21 cellular contexts compared by ENCODE assay signal in genomic region chr17:82566129-82566995, GRCh38. TPM values are rescaled to one million over a fixed set of nuclear protein-coding genes. Genes with fewer than 3 reads are reported as not detected.
A peak's percentile ranks its signal among the peaks of the same experiment; 100 is the strongest.
DNase-seq lines count a peak whose midpoint lies in the region; ATAC-seq and TF ChIP-seq lines count a peak whose summit lies in the region.
"Had no signal": no experiment of that assay in that cellular context is flagged by ENCODE, and none has a peak within 500 bp of the region (broad histone marks: within the 10 kb centered on the region; RNA-seq: fewer than 3 reads in every experiment).

No MANE protein-coding gene starts in this region.

- H3K27ac Mint-ChIP-seq in Caco-2 (ENCODE audit: unreplicated experiment), result peak overlapping the region; percentile 98
- no peak overlapping the region for H3K27ac Mint-ChIP-seq in endothelial cell (ENCODE audit: unreplicated experiment)
- H3K27ac Mint-ChIP-seq: activated CD4-positive, alpha-beta T cell treated with anti-CD3 and anti-CD28 coated beads for 36 hours; CD4-positive, alpha-beta T cell had no signal

- H3K4me1 ChIP-seq in Caco-2, result peaks cover 54% of the 10 kb centered on the region
- peaks cover 6% of the 10 kb centered on the region for H3K4me1 ChIP-seq in osteoblast (ENCODE audit: insufficient read depth, low read length)
- H3K4me1 ChIP-seq in left lung, result peaks cover 7 to 20% of the 10 kb centered on the region in 2 donors

- H3K9me3 Mint-ChIP-seq in Caco-2 (ENCODE audit: unreplicated experiment) (no peaks in the 10 kb centered on the region), endothelial cell (ENCODE audit: unreplicated experiment) (no peaks in the 10 kb centered on the region)
- H3K9me3 Mint-ChIP-seq: CD4-positive, alpha-beta T cell; nephron had no signal

- peaks cover 35% of the 10 kb centered on the region for H4K20me1 ChIP-seq in osteoblast (ENCODE audit: insufficient read depth, low read length)

- POLR2A ChIA-PET in Caco-2 (lab: Charles Lee), result no interaction called here

- BruUV-seq in Caco-2 (replicated peaks; lab: Mats Ljungman, UMichigan), result no TSS peak

- DNase-seq in Caco-2, result no peak
- peak; percentile 31 for DNase-seq in NCI-H345 (lab: John Stamatoyannopoulos, UW)
- no peak for DNase-seq in endothelial cell (ENCODE audit: low spot score)
- DNase-seq in osteoblast (ENCODE audit: insufficient read length, low spot score, missing footprints), result peak; percentile 22
- no peak for DNase-seq in NCI-H1930 (lab: John Stamatoyannopoulos, UW)
- no peak for DNase-seq in left lung
- DNase-seq: activated CD4-positive, alpha-beta T cell treated with anti-CD3 and anti-CD28 coated beads for 36 hours; activated naive CD4-positive, alpha-beta T cell treated with Interleukin-2 at 50 U/mL for 16 hours; CD4-positive, alpha-beta T cell; cortex of kidney; erythroblast; mesendoderm; MM.1S; NCI-H2107; NCI-H774; stimulated activated naive CD4-positive, alpha-beta T cell treated with Interleukin-2 at 50 U/mL for 16 hours; uterus had no signal

- H3K4me1 Mint-ChIP-seq in Caco-2 (ENCODE audit: low read depth, unreplicated experiment) (peaks cover 54% of the 10 kb centered on the region), endothelial cell (ENCODE audit: unreplicated experiment) (peaks cover under 1% of the 10 kb centered on the region)

- H3K9me3 ChIP-seq in Caco-2 (no peaks in the 10 kb centered on the region), osteoblast (ENCODE audit: low read depth, low read length) (no peaks in the 10 kb centered on the region), left lung (no peaks in the 10 kb centered on the region)
- H3K9me3 ChIP-seq: uterus had no signal

- no peak overlapping the region for H3K4me2 ChIP-seq in osteoblast (ENCODE audit: insufficient read depth, low read length)

- H3K27ac ChIP-seq in osteoblast (ENCODE audit: low read depth, low read length), result no peak overlapping the region
- peak overlapping the region in 1 of 2 donors; percentile 21 for H3K27ac ChIP-seq in left lung
- H3K27ac ChIP-seq: uterus had no signal

- peak overlapping the region; percentile 27 for H3K4me3 Mint-ChIP-seq in Caco-2 (ENCODE audit: unreplicated experiment)
- H3K4me3 Mint-ChIP-seq in endothelial cell (ENCODE audit: unreplicated experiment), result peak overlapping the region; percentile 25
- H3K4me3 Mint-ChIP-seq: activated CD4-positive, alpha-beta T cell treated with anti-CD3 and anti-CD28 coated beads for 36 hours; CD4-positive, alpha-beta T cell; nephron had no signal

- H3K4me3 ChIP-seq in Caco-2 (ENCODE audit: low read depth, low read length), result no peak overlapping the region
- H3K4me3 ChIP-seq in osteoblast (ENCODE audit: insufficient read depth, low read length), result no peak overlapping the region
- no peak overlapping the region for H3K4me3 ChIP-seq in left lung
- H3K4me3 ChIP-seq: uterus had no signal

- ATAC-seq in GM19351 (IDR thresholded peaks at IDR 0.05; ENCODE audit: unreplicated experiment) (no peak), GM19455 (IDR thresholded peaks at IDR 0.05; ENCODE audit: unreplicated experiment) (no peak), left lung (no peak)
- ATAC-seq: activated CD4-positive, alpha-beta T cell treated with anti-CD3 and anti-CD28 coated beads for 36 hours; Panc1 had no signal

- intact Hi-C loops in Caco-2 (cut with micrococcal nuclease; ENCODE audit: unreplicated experiment), result no loop called here
- intact Hi-C loops in left lung (cut with DNase I), result no loop called here

- H3K27me3 Mint-ChIP-seq in Caco-2 (ENCODE audit: insufficient read depth, unreplicated experiment) (no peaks in the 10 kb centered on the region), endothelial cell (ENCODE audit: unreplicated experiment) (no peaks in the 10 kb centered on the region)
- H3K27me3 Mint-ChIP-seq: activated CD4-positive, alpha-beta T cell treated with anti-CD3 and anti-CD28 coated beads for 36 hours; CD4-positive, alpha-beta T cell had no signal

- no peak overlapping the region for H2AFZ ChIP-seq in osteoblast (ENCODE audit: low read length)

- H3K36me3 Mint-ChIP-seq in Caco-2 (ENCODE audit: insufficient read depth, unreplicated experiment) (peaks cover 85% of the 10 kb centered on the region), endothelial cell (ENCODE audit: low read depth, unreplicated experiment) (peaks cover 22% of the 10 kb centered on the region)

- CTCF ChIA-PET in Caco-2 (lab: Charles Lee), result interaction anchor here (0.7 kb wide), 1 partner anchor 37 kb away, joined by 3 read pairs; no protein-coding TSS in a partner anchor

- H3K27me3 ChIP-seq in Caco-2 (replicated peaks; ENCODE audit: control insufficient read depth, insufficient read depth, low read length), result no peaks in the 10 kb centered on the region
- no peaks in the 10 kb centered on the region for H3K27me3 ChIP-seq in osteoblast (ENCODE audit: insufficient read depth, low read length)
- H3K27me3 ChIP-seq in left lung, result no peaks in the 10 kb centered on the region
- H3K27me3 ChIP-seq: uterus had no signal

- peaks cover 78% of the 10 kb centered on the region for H3K79me2 ChIP-seq in osteoblast (ENCODE audit: insufficient read depth, low read length)

- TF ChIP-seq CTCF in Caco-2 (IDR thresholded peaks at IDR 0.05; ENCODE audit: insufficient read depth in 1 of 2, low read depth in 1 of 2, low read length in 1 of 2, severe bottlenecking in 1 of 2, unreplicated experiment in 1 of 2) (no peak), endothelial cell (IDR thresholded peaks at IDR 0.05; ENCODE audit: unreplicated experiment) (no peak), osteoblast (IDR thresholded peaks at IDR 0.05; ENCODE audit: extremely low read depth, low read depth, low read length) (no peak), left lung (IDR thresholded peaks at IDR 0.05) (no peak)

- H3K36me3 ChIP-seq in Caco-2 (ENCODE audit: control insufficient read depth, insufficient read depth, low read length) (peaks cover 7% of the 10 kb centered on the region), osteoblast (ENCODE audit: insufficient read depth, low read length) (peaks cover 36% of the 10 kb centered on the region), left lung (peaks cover 0 to 70% of the 10 kb centered on the region in 2 donors)
- H3K36me3 ChIP-seq: uterus had no signal

RNA-seq across cellular contexts. Expression of gene FOXK2, which starts 46.8 kb away (rescaled TPM):
- total RNA-seq in Caco-2 (2022) (118 and 124 TPM in 2 replicates), endothelial cell (ENCODE audit: unreplicated experiment) (64.3 TPM), osteoblast (26.8 and 29.3 TPM in 2 replicates), left lung (10 to 100 TPM; 50.4 to 57.0 TPM)

Comparison
In these comparisons a context has a peak if more than half of its experiments do, and no peak if none do; other contexts are left out.
1. DNase-seq: peak in NCI-H345 (single experiment) and osteoblast (single experiment); none in Caco-2 (0 of 2), endothelial cell (single experiment), NCI-H1930 (0 of 2) and left lung (0 of 2).